Comparison of ENCODE assay signal across 10 cellular contexts in the genomic region with DNA sequence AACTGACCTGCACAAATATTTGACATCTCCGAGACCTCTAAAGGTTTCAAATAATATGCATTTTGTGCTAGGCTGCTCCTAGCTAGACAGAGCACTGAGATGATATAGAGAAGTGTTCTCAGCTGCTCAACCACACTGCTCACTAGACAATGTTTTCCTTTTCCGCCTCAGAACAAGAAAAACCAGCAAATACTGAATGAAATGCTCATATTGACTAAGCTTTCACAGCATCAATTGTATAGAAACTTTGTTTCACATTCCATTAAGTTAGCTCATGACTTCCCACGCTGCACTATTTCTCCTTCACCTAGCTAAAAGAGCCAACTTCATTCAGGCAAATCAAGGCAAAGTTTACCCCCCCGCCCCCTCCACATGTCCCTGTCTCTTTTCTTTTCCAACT. TPM values are rescaled to one million over a fixed set of nuclear protein-coding genes. Genes with fewer than 3 reads are reported as not detected.
A peak's percentile ranks its signal among the peaks of the same experiment; 100 is the strongest.
DNase-seq lines count a peak whose midpoint lies in the region; ATAC-seq lines count a peak whose summit lies in the region.
"Had no signal": no experiment of that assay in that cellular context is flagged by ENCODE, and none has a peak within 500 bp of the region (broad histone marks: within the 10 kb centered on the region; RNA-seq: fewer than 3 reads in every experiment).

No MANE protein-coding gene starts in this region.

- H3K4me3 Mint-ChIP-seq in activated naive CD8-positive, alpha-beta T cell treated with anti-CD3 and anti-CD28 coated beads for 36 hours: no peak overlapping the region
- H3K4me3 Mint-ChIP-seq: CD4-positive, CD25-positive, alpha-beta regulatory T cell had no signal

- peak; percentile 19 for DNase-seq in EH (ENCODE audit: low read depth)
- DNase-seq in glomerular visceral epithelial cell (ENCODE audit: extremely low spot score): peak; percentile 27
- DNase-seq in pons (ENCODE audit: low spot score): peak; percentile 24
- no peak for DNase-seq in activated naive CD8-positive, alpha-beta T cell treated with anti-CD3 and anti-CD28 coated beads for 36 hours
- no peak for DNase-seq in GDM1 (lab: John Stamatoyannopoulos, UW)
- no peak for DNase-seq in NCI-H69 (lab: John Stamatoyannopoulos, UW)
- DNase-seq: CD4-positive, CD25-positive, alpha-beta regulatory T cell had no signal

- no peaks in the 10 kb centered on the region for H3K9me3 Mint-ChIP-seq in activated naive CD8-positive, alpha-beta T cell treated with anti-CD3 and anti-CD28 coated beads for 36 hours

- H3K27ac Mint-ChIP-seq in activated naive CD8-positive, alpha-beta T cell treated with anti-CD3 and anti-CD28 coated beads for 36 hours: no peak overlapping the region
- H3K27ac Mint-ChIP-seq: CD4-positive, CD25-positive, alpha-beta regulatory T cell had no signal

- no peaks in the 10 kb centered on the region for H3K4me1 Mint-ChIP-seq in activated naive CD8-positive, alpha-beta T cell treated with anti-CD3 and anti-CD28 coated beads for 36 hours
- H3K4me1 Mint-ChIP-seq: CD4-positive, CD25-positive, alpha-beta regulatory T cell had no signal

- H3K27ac ChIP-seq in adipose tissue (ENCODE audit: low read depth, low read length): peak overlapping the region; percentile 32

- no peaks in the 10 kb centered on the region for H3K36me3 Mint-ChIP-seq in activated naive CD8-positive, alpha-beta T cell treated with anti-CD3 and anti-CD28 coated beads for 36 hours
- H3K36me3 Mint-ChIP-seq: CD4-positive, CD25-positive, alpha-beta regulatory T cell had no signal

- peaks cover 23% of the 10 kb centered on the region for H3K27me3 Mint-ChIP-seq in activated naive CD8-positive, alpha-beta T cell treated with anti-CD3 and anti-CD28 coated beads for 36 hours
- H3K27me3 Mint-ChIP-seq: CD4-positive, CD25-positive, alpha-beta regulatory T cell had no signal

- no peak for ATAC-seq in HG02610 (IDR thresholded peaks at IDR 0.05; ENCODE audit: unreplicated experiment)

- WGBS in adipose tissue, 3 donors: 15 to 34% (median 26%) methylated on average over 4 of the region's 4 CpGs

RNA-seq across cellular contexts. Expression of a gene that starts 0.7 kb away (rescaled TPM):
- polyA plus RNA-seq in adipose tissue: 1 to 10 TPM in 2 of 3 donors, under 1 TPM in 1; 0.49 to 3.9 (median 3.9) TPM
- not detected for total RNA-seq in activated naive CD8-positive, alpha-beta T cell treated with anti-CD3 and anti-CD28 coated beads for 36 hours
- total RNA-seq: RPMI7951 had no signal
- polyA plus RNA-seq: CD4-positive, CD25-positive, alpha-beta regulatory T cell had no signal

Comparison
In these comparisons a context has a peak if more than half of its experiments do, and no peak if none do; other contexts are left out.
1. DNase-seq: peak in EH (single experiment), glomerular visceral epithelial cell (single experiment) and pons (single experiment); none in activated naive CD8-positive, alpha-beta T cell treated with anti-CD3 and anti-CD28 coated beads for 36 hours (single experiment), GDM1 (single experiment) and NCI-H69 (single experiment).